ENCODE assay signal across 1 cellular context in the genomic region with DNA sequence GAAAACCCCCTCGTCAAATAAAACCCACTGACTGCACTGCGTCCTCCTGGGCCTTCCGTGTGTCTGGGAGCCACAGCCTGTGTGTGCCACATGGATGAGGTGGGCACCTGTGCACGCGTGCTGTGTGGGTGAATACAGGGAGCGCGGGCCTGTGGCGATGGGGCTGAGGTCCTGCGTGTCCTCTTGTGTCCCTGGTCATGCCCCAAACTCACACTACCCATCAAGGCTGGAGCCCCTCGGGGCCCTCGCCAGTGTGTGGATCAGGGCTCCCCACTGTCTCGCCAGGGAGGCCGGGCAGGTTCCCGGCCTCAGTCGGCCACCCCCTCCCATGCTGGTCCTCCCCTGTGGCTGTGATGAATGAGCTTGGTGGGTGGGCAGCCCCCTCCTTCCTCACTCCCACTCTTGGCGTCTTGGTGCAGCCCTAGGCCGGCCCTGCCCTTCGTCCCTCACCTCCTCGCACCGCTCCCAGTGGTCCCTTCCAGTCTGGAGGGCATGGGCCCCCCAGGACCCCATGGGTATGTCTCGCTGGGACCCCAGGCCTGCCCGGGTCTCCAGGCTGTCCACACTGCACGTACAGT.
TF ChIP-seq lines count a peak whose summit lies in the region.

No MANE protein-coding gene starts in this region.

TF ChIP-seq in H1, 55 proteins besides CTCF, POLR2A, EP300 and RAD21:
- TF ChIP-seq SUZ12 (IDR thresholded peaks at IDR 0.05; ENCODE audit: low read length) (no peak), ASH2L (IDR thresholded peaks at IDR 0.05; ENCODE audit: low read length) (peak; percentile 19)
TF ChIP-seq in H1: peak in this region for 1.
